ENCODE assay signal across 12 cellular contexts in the genomic region with DNA sequence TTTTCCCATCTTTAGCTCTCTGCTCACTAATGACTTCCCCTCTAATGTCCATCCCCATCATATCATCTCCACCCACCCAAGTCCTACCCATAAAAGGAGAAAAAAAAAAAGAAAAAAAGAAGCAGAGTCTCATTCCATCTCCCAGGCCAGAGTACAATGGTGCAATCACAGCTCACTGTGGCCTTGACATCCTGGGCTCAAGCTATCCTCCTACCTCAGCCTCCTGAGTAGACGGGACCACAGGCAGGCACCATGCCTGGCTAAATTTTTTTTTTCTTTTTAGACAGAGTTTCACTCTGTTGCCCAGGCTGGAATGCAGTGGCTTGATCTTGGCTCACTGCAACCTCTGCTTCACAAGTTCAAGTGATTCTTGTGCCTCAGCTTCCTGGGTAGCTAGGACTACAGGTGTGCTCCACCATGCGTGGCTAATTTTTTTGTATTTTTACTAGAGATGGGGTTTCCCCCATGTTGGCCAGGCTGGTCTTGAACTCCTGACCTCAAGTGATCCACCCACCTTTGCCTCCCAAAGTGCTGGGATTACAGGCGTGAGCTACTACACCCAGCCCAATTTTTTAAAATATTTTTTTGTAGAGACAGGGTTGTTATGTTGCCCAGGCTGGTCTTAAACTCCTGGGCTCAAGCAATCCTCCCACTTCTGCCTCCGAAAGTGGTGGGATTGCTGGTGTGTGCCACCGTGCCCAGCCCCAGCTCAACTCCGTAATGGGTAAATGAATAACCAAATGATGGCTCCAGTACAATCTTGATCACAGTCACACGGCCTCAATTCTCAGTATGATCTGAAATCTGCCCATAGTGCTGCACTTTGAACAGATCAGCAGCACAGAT. TPM values are rescaled to one million over a fixed set of nuclear protein-coding genes. Genes with fewer than 3 reads are reported as not detected.
DNase-seq lines count a peak whose midpoint lies in the region; ATAC-seq and TF ChIP-seq lines count a peak whose summit lies in the region.
"Had no signal": no experiment of that assay in that cellular context is flagged by ENCODE, and none has a peak within 500 bp of the region (broad histone marks: within the 10 kb centered on the region; RNA-seq: fewer than 3 reads in every experiment).

No MANE protein-coding gene starts in this region.

- no peaks in the 10 kb centered on the region for H3K4me1 Mint-ChIP-seq in Caco-2 (ENCODE audit: low read depth, unreplicated experiment)

- DNase-seq in left colon: no peak
- no peak for DNase-seq in Right ventricle myocardium superior
- DNase-seq in foreskin keratinocyte: no peak
- no peak for DNase-seq in sciatic nerve (ENCODE audit: low spot score)
- DNase-seq in Caco-2: no peak
- DNase-seq: amniotic stem cell; NCI-H524; stimulated activated naive CD4-positive, alpha-beta T cell had no signal

- H3K27me3 ChIP-seq in foreskin keratinocyte (peaks cover 4% of the 10 kb centered on the region), Caco-2 (replicated peaks; ENCODE audit: control insufficient read depth, insufficient read depth, low read length) (no peaks in the 10 kb centered on the region)

- H3K4me3 ChIP-seq in Caco-2 (ENCODE audit: low read depth, low read length): no peak overlapping the region

- BruUV-seq in Caco-2 (replicated peaks; lab: Mats Ljungman, UMichigan): no TSS peak

- intact Hi-C loops in left colon (cut with DNase I, micrococcal nuclease) (no loop called here), Right ventricle myocardium superior (cut with DNase I) (no loop called here), sciatic nerve (cut with DNase I) (no loop called here), Caco-2 (cut with micrococcal nuclease; ENCODE audit: unreplicated experiment) (no loop called here)

- H3K9me3 ChIP-seq in Caco-2: no peaks in the 10 kb centered on the region

- POLR2A ChIA-PET in Caco-2 (lab: Charles Lee): interaction anchor here (0.5 kb wide), 1 partner anchor 190 kb away, joined by 4 read pairs; no protein-coding TSS in a partner anchor

- TF ChIP-seq CTCF in foreskin keratinocyte (conservative IDR thresholded peaks at IDR 0.05): no peak
- TF ChIP-seq CTCF in Caco-2 (IDR thresholded peaks at IDR 0.05; ENCODE audit: insufficient read depth in 1 of 2, low read depth in 1 of 2, low read length in 1 of 2, severe bottlenecking in 1 of 2, unreplicated experiment in 1 of 2): no peak

- CTCF ChIA-PET in Caco-2 (lab: Charles Lee): no interaction called here

- no peak overlapping the region for H3K4me3 Mint-ChIP-seq in Caco-2 (ENCODE audit: unreplicated experiment)

- no peak overlapping the region for H3K27ac ChIP-seq in foreskin keratinocyte
- H3K27ac ChIP-seq: KMS-11 had no signal

- peak; percentile 82 for ATAC-seq in GM18861 (IDR thresholded peaks at IDR 0.05; ENCODE audit: unreplicated experiment)
- ATAC-seq in GM21529 (IDR thresholded peaks at IDR 0.05; ENCODE audit: unreplicated experiment): peak; percentile 77
- ATAC-seq in HG03097 (IDR thresholded peaks at IDR 0.05; ENCODE audit: low FRiP score, unreplicated experiment): peak; percentile 75
- peak; percentile 81 for ATAC-seq in left colon
- no peak for ATAC-seq in Right ventricle myocardium superior (ENCODE audit: poor library complexity)
- no peak for ATAC-seq in foreskin keratinocyte
- no peak for ATAC-seq in sciatic nerve

- H3K36me3 ChIP-seq in Caco-2 (ENCODE audit: control insufficient read depth, insufficient read depth, low read length): no peaks in the 10 kb centered on the region

- H3K27me3 Mint-ChIP-seq in Caco-2 (ENCODE audit: insufficient read depth, unreplicated experiment): peaks cover 5% of the 10 kb centered on the region

- H3K4me1 ChIP-seq in foreskin keratinocyte: no peaks in the 10 kb centered on the region
- H3K4me1 ChIP-seq in Caco-2: peaks cover 19% of the 10 kb centered on the region; the same call in 1 of the 2 replicates

- H3K36me3 Mint-ChIP-seq in Caco-2 (ENCODE audit: insufficient read depth, unreplicated experiment): peaks cover 4% of the 10 kb centered on the region

- no peaks in the 10 kb centered on the region for H3K9me3 Mint-ChIP-seq in Caco-2 (ENCODE audit: unreplicated experiment)

- H3K27ac Mint-ChIP-seq in Caco-2 (ENCODE audit: unreplicated experiment): no peak overlapping the region

RNA-seq across cellular contexts. Expression of a gene that starts 24.6 kb away (rescaled TPM):
- total RNA-seq in left colon: 10 to 100 TPM; 17.8 to 20.8 TPM
- total RNA-seq in Right ventricle myocardium superior: 18.3 TPM
- 25.3 and 27.3 TPM in 2 replicates for total RNA-seq in foreskin keratinocyte
- polyA plus RNA-seq in foreskin keratinocyte: 6.7 and 8.3 TPM in 2 replicates
- 54.7 TPM for total RNA-seq in sciatic nerve
- total RNA-seq in Caco-2 (2022): 30.5 and 34.8 TPM in 2 replicates

Comparison
In these comparisons a context has a peak if more than half of its experiments do, and no peak if none do; other contexts are left out.
1. ATAC-seq: peak in GM18861 (single experiment), GM21529 (single experiment), HG03097 (single experiment) and left colon (single experiment); none in Right ventricle myocardium superior (single experiment), foreskin keratinocyte (single experiment) and sciatic nerve (single experiment).